Comparison of ENCODE assay signal across 1 cellular context in the genomic region with DNA sequence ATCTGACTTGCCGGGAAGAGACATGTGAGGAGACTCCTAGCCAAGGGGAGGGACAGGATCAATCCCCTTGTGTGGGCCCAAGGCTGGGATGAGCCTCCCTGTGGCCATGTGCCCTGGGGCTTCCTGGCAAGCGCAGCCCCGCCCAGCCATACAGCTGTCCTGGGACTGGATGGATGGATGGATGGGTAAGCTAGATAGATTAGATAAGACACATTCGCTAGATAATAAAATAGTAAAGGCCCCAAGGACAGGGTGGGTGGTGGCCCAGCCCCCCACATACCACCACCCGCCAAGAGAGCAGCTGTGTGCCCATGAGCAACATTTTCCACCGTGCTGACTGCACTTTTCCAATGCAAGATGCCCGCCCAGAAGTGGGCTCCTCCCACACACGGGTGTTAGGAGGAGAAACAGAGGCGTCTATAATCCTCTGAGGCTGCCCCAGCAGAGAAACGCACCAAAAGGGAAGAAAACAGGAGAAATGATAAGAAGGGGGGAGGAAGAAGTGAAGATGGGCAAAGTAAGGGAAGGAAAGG.
TF ChIP-seq lines count a peak whose summit lies in the region.

No MANE protein-coding gene starts in this region.

TF ChIP-seq in H1, 55 proteins besides CTCF, POLR2A, EP300 and RAD21:
- TF ChIP-seq ASH2L (IDR thresholded peaks at IDR 0.05; ENCODE audit: low read length) (peak; percentile 22), SRF (IDR thresholded peaks at IDR 0.05; ENCODE audit: low read depth, low read length) (no peak)
